8 cellular contexts compared by ENCODE assay signal in genomic region chr17:54901230-54901847, GRCh38. TPM values are rescaled to one million over a fixed set of nuclear protein-coding genes. Genes with fewer than 3 reads are reported as not detected.
DNase-seq lines count a peak whose midpoint lies in the region; ATAC-seq and TF ChIP-seq lines count a peak whose summit lies in the region.

No MANE protein-coding gene starts in this region.

- H3K4me1 Mint-ChIP-seq in GM23338 = peaks cover 26% of the 10 kb centered on the region
- H3K4me1 Mint-ChIP-seq in CD8-positive, alpha-beta T cell (ENCODE audit: low read depth) = peaks cover 7% of the 10 kb centered on the region

- H3K79me2 ChIP-seq in GM23338 (replicated peaks; ENCODE audit: insufficient read depth) = no peaks in the 10 kb centered on the region

- H3K36me3 Mint-ChIP-seq in GM23338 (ENCODE audit: low read depth) = peaks cover 15% of the 10 kb centered on the region
- no peaks in the 10 kb centered on the region for H3K36me3 Mint-ChIP-seq in CD8-positive, alpha-beta T cell

- CTCF ChIA-PET in RWPE1 (lab: Yijun Ruan, JAX) = interaction anchor here (1.2 kb wide), 1 partner anchor 10 kb away, joined by 5 read pairs; no protein-coding TSS in a partner anchor
- CTCF ChIA-PET in CD8-positive, alpha-beta T cell (lab: Charles Lee) = no interaction called here

- peak overlapping the region; percentile 91 for H2AFZ ChIP-seq in GM23338

- peak overlapping the region; percentile 62 for H3K9ac ChIP-seq in rectal smooth muscle tissue (ENCODE audit: low read length)

- peak overlapping the region; percentile 98 for H3K27ac Mint-ChIP-seq in GM23338
- no peak overlapping the region for H3K27ac Mint-ChIP-seq in CD8-positive, alpha-beta T cell

- H3K27ac ChIP-seq in GM23338 (ENCODE audit: low read depth) = peak overlapping the region; percentile 88
- H3K27ac ChIP-seq in RWPE1 = peak overlapping the region; percentile 86
- peak overlapping the region; percentile 40 for H3K27ac ChIP-seq in rectal smooth muscle tissue (ENCODE audit: low read depth, low read length)
- H3K27ac ChIP-seq in CD8-positive, alpha-beta T cell (ENCODE audit: low read depth, low read length) = no peak overlapping the region

- H3K4me2 ChIP-seq in GM23338 = no peak overlapping the region

- TF ChIP-seq CTCF in GM23338 (conservative IDR thresholded peaks at IDR 0.05; ENCODE audit: low read depth in 2 of 2) (no peak), RWPE1 (conservative IDR thresholded peaks at IDR 0.05; ENCODE audit: low read depth) (no peak)
- TF ChIP-seq CTCF in CD8-positive, alpha-beta T cell (IDR thresholded peaks at IDR 0.05) = no peak

- no peaks in the 10 kb centered on the region for H3K9me3 ChIP-seq in CD8-positive, alpha-beta T cell (ENCODE audit: low read length)

- DNase-seq in A172 (ENCODE audit: low spot score) (peak; percentile 79), GM23338 (ENCODE audit: low spot score) (peak; percentile 6), RWPE1 (ENCODE audit: low spot score) (peak; percentile 89), fibroblast of peridontal ligament (ENCODE audit: extremely low read depth) (peak; percentile 68), dermis blood vessel endothelial cell (no peak), foreskin melanocyte (no peak)
- no peak for DNase-seq in CD8-positive, alpha-beta T cell

- intact Hi-C loops in CD8-positive, alpha-beta T cell (cut with DNase I, micrococcal nuclease) = no loop called here

- ATAC-seq in GM23338 = peak; percentile 10
- no peak for ATAC-seq in CD8-positive, alpha-beta T cell

- peaks cover 4% of the 10 kb centered on the region; the same call in 1 of the 2 replicates for H4K20me1 ChIP-seq in GM23338 (replicated peaks; ENCODE audit: insufficient read depth)

- H3K4me3 Mint-ChIP-seq in GM23338 = no peak overlapping the region
- H3K4me3 Mint-ChIP-seq in CD8-positive, alpha-beta T cell = no peak overlapping the region

- POLR2A ChIA-PET in RWPE1 (lab: Yijun Ruan, JAX; ENCODE audit: low non-redundant PET) = no interaction called here
- POLR2A ChIA-PET in CD8-positive, alpha-beta T cell (lab: Charles Lee) = no interaction called here

- peaks cover 16% of the 10 kb centered on the region for H3K27me3 Mint-ChIP-seq in GM23338 (ENCODE audit: insufficient read depth, low read depth, poor library complexity)
- H3K27me3 Mint-ChIP-seq in CD8-positive, alpha-beta T cell (ENCODE audit: low read depth) = peaks cover 37% of the 10 kb centered on the region

- peaks cover 5% of the 10 kb centered on the region for H3F3A ChIP-seq in GM23338 (replicated peaks; ENCODE audit: low read depth)

- H3K36me3 ChIP-seq in GM23338 (ENCODE audit: insufficient read depth) (peaks cover 22% of the 10 kb centered on the region; the same call in 1 of the 2 replicates), rectal smooth muscle tissue (ENCODE audit: control insufficient read depth, insufficient read depth, low read length) (no peaks in the 10 kb centered on the region)
- H3K36me3 ChIP-seq in CD8-positive, alpha-beta T cell (ENCODE audit: insufficient read depth, low read length) = no peaks in the 10 kb centered on the region

- H3K4me3 ChIP-seq in GM23338 (no peak overlapping the region; the same call in 1 of the 2 replicates), rectal smooth muscle tissue (ENCODE audit: low read length) (peak overlapping the region; percentile 88)
- no peak overlapping the region for H3K4me3 ChIP-seq in CD8-positive, alpha-beta T cell (ENCODE audit: low read depth, low read length)

- H3K9me3 Mint-ChIP-seq in GM23338 = peaks cover 5% of the 10 kb centered on the region; the same call in 2 of the 3 replicates
- no peaks in the 10 kb centered on the region for H3K9me3 Mint-ChIP-seq in CD8-positive, alpha-beta T cell

- H3K27me3 ChIP-seq in GM23338 (ENCODE audit: insufficient read depth) (no peaks in the 10 kb centered on the region), rectal smooth muscle tissue (ENCODE audit: control insufficient read depth, insufficient read depth, low read length) (no peaks in the 10 kb centered on the region)
- peaks cover 4% of the 10 kb centered on the region for H3K27me3 ChIP-seq in CD8-positive, alpha-beta T cell (ENCODE audit: insufficient read depth, low read length)

- peaks cover 16% of the 10 kb centered on the region for H3K4me1 ChIP-seq in GM23338 (ENCODE audit: insufficient read depth)
- H3K4me1 ChIP-seq in rectal smooth muscle tissue (ENCODE audit: control insufficient read depth, insufficient read depth, low read length) = peaks cover 9% of the 10 kb centered on the region
- H3K4me1 ChIP-seq in CD8-positive, alpha-beta T cell (ENCODE audit: insufficient read depth, low read length) = peaks cover 6% of the 10 kb centered on the region

- peaks cover 4% of the 10 kb centered on the region; the same call in 1 of the 2 replicates for H3K9me2 ChIP-seq in GM23338 (ENCODE audit: insufficient read depth)

TF ChIP-seq in GM23338, 12 proteins besides CTCF, POLR2A, EP300 and RAD21 (continues in another document):
- TF ChIP-seq EZH2 (IDR thresholded peaks at IDR 0.05; ENCODE audit: low read depth, unreplicated experiment) (no peak), ZNF331 (CRISPR knock-in tag; IDR thresholded peaks at IDR 0.05; ENCODE audit: low read depth) (no peak), ETS1 (IDR thresholded peaks at IDR 0.05) (no peak), POLR2AphosphoS5 (IDR thresholded peaks at IDR 0.05; ENCODE audit: low read depth) (no peak), STAT1 (IDR thresholded peaks at IDR 0.05; ENCODE audit: unreplicated experiment) (no peak), JUNB (IDR thresholded peaks at IDR 0.05; ENCODE audit: unreplicated experiment) (no peak), NANOG (IDR thresholded peaks at IDR 0.05; ENCODE audit: borderline replicate concordance) (no peak), ZNF114 (CRISPR knock-in tag; IDR thresholded peaks at IDR 0.05) (no peak), EZH2phosphoT487 (IDR thresholded peaks at IDR 0.05; ENCODE audit: unreplicated experiment) (no peak), REST (IDR thresholded peaks at IDR 0.05; ENCODE audit: unreplicated experiment) (no peak), CREB1 (CRISPR knock-in tag; IDR thresholded peaks at IDR 0.05; ENCODE audit: low read depth) (no peak)

RNA-seq across cellular contexts. Expression of gene TOM1L1, which starts 0.7 kb away (rescaled TPM):
- total RNA-seq in A172 (2014; rRNA removed; shearing (Covaris generic)) = 53.7 and 54.9 TPM in 2 replicates
- total RNA-seq in GM23338 (2014; rRNA removed; shearing (Covaris generic)) = 58.0 and 68.0 TPM in 2 replicates
- 39.4 and 46.8 TPM in 2 replicates for polyA plus RNA-seq in GM23338 (2016; fragmentation: Nextera tagmentation; extraction: Ambion mirVana)
- not detected for total RNA-seq in CD8-positive, alpha-beta T cell
- total RNA-seq in dermis blood vessel endothelial cell = 0.34 and 0.70 TPM in 2 replicates

Comparison
In these comparisons a context has a peak if more than half of its experiments do, and no peak if none do; other contexts are left out.
1. DNase-seq: peak in A172 (single experiment), GM23338 (single experiment), RWPE1 (single experiment) and fibroblast of peridontal ligament (single experiment); none in CD8-positive, alpha-beta T cell (0 of 7), dermis blood vessel endothelial cell (single experiment) and foreskin melanocyte (single experiment).
2. RNA of gene TOM1L1, which starts 0.7 kb away (total RNA-seq): 58.0 to 68.0 TPM in GM23338 and 53.7 to 54.9 TPM in A172; 0.34 to 0.70 TPM in dermis blood vessel endothelial cell and not detected in CD8-positive, alpha-beta T cell; every median in the first group is over 10 times any median in the second.